Comparison of ENCODE assay signal across 1 cellular context in genomic region chr10:8063128-8063908, GRCh38.
TF ChIP-seq lines count a peak whose summit lies in the region.

No MANE protein-coding gene starts in this region.

TF ChIP-seq in H1, 55 proteins besides CTCF, POLR2A, EP300 and RAD21:
- TF ChIP-seq MAFK (IDR thresholded peaks at IDR 0.05; ENCODE audit: low read depth, low read length): no peak
- no peak for TF ChIP-seq BRCA1 (IDR thresholded peaks at IDR 0.05; ENCODE audit: low read depth, low read length)
- no peak for TF ChIP-seq KDM1A (IDR thresholded peaks at IDR 0.05; ENCODE audit: borderline replicate concordance, low read length)
- peak; percentile 69 for TF ChIP-seq EGR1 (IDR thresholded peaks at IDR 0.05; ENCODE audit: borderline replicate concordance, low read depth, low read length)
- peak; percentile 51; the same call in 1 of the 2 replicates for TF ChIP-seq TEAD4 (IDR thresholded peaks at IDR 0.05; ENCODE audit: low read depth, low read length)
- no peak for TF ChIP-seq NRF1 (IDR thresholded peaks at IDR 0.05; ENCODE audit: low read depth, low read length)
- TF ChIP-seq RBBP5 (IDR thresholded peaks at IDR 0.05; ENCODE audit: borderline replicate concordance, low read depth, low read length): no peak
- no peak for TF ChIP-seq TAF1 (IDR thresholded peaks at IDR 0.05; ENCODE audit: low read depth, low read length)
- no peak for TF ChIP-seq TBP (IDR thresholded peaks at IDR 0.05; ENCODE audit: low read depth, low read length)
- TF ChIP-seq CHD1 (IDR thresholded peaks at IDR 0.05; ENCODE audit: low read depth, low read length): no peak
- no peak for TF ChIP-seq SAP30 (IDR thresholded peaks at IDR 0.05; ENCODE audit: insufficient read depth, insufficient replicate concordance, low read length)
- no peak for TF ChIP-seq CREB1 (IDR thresholded peaks at IDR 0.05)
- no peak for TF ChIP-seq BACH1 (IDR thresholded peaks at IDR 0.05; ENCODE audit: low read length)
- no peak for TF ChIP-seq CHD2 (IDR thresholded peaks at IDR 0.05; ENCODE audit: low read length)
- no peak for TF ChIP-seq SIRT6 (IDR thresholded peaks at IDR 0.05; ENCODE audit: low read length)
- no peak for TF ChIP-seq JUN (IDR thresholded peaks at IDR 0.05; ENCODE audit: low read depth, low read length)
- no peak for TF ChIP-seq KDM4A (IDR thresholded peaks at IDR 0.05; ENCODE audit: low read depth, low read length, severe bottlenecking)
- no peak for TF ChIP-seq RNF2 (IDR thresholded peaks at IDR 0.05; ENCODE audit: borderline replicate concordance, low read depth, low read length, missing control alignments, poor library complexity, severe bottlenecking)
- no peak for TF ChIP-seq RXRA (IDR thresholded peaks at IDR 0.05; ENCODE audit: insufficient read depth, low read depth, low read length)
- peak; percentile 46; the same call in 1 of the 2 replicates for TF ChIP-seq SUZ12 (IDR thresholded peaks at IDR 0.05; ENCODE audit: low read length)
- TF ChIP-seq ZNF274 (IDR thresholded peaks at IDR 0.05; ENCODE audit: borderline replicate concordance, extremely low read depth, low read length): no peak
- no peak for TF ChIP-seq E2F6 (IDR thresholded peaks at IDR 0.05)
- no peak for TF ChIP-seq CBX8 (IDR thresholded peaks at IDR 0.05; ENCODE audit: borderline replicate concordance, low read depth, low read length)
- no peak for TF ChIP-seq KDM5A (IDR thresholded peaks at IDR 0.05; ENCODE audit: low read length)
- peak; percentile 12 for TF ChIP-seq EZH2 (IDR thresholded peaks at IDR 0.05; ENCODE audit: low read depth, low read length, severe bottlenecking)
- TF ChIP-seq MAX (IDR thresholded peaks at IDR 0.05): no peak
- TF ChIP-seq SIX5 (IDR thresholded peaks at IDR 0.05; ENCODE audit: low read depth, low read length): no peak
- TF ChIP-seq NANOG (IDR thresholded peaks at IDR 0.05; ENCODE audit: insufficient read depth, low read depth, low read length, poor library complexity, severe bottlenecking): peak; percentile 71
- TF ChIP-seq USF2 (IDR thresholded peaks at IDR 0.05; ENCODE audit: low read length): no peak; the same call in 1 of the 2 replicates
- no peak for TF ChIP-seq SP2 (IDR thresholded peaks at IDR 0.05; ENCODE audit: low read length)
- no peak for TF ChIP-seq HDAC6 (IDR thresholded peaks at IDR 0.05; ENCODE audit: low read depth, low read length)
- TF ChIP-seq ATF2 (IDR thresholded peaks at IDR 0.05; ENCODE audit: low read length): no peak
- no peak for TF ChIP-seq SRF (IDR thresholded peaks at IDR 0.05; ENCODE audit: low read depth, low read length)
- no peak for TF ChIP-seq JUND (IDR thresholded peaks at IDR 0.05; ENCODE audit: low read length)
- TF ChIP-seq GABPA (IDR thresholded peaks at IDR 0.05; ENCODE audit: borderline replicate concordance, insufficient read depth, low read length): no peak
- no peak for TF ChIP-seq RFX5 (IDR thresholded peaks at IDR 0.05; ENCODE audit: borderline replicate concordance, low read depth, low read length)
- TF ChIP-seq SIN3A (conservative IDR thresholded peaks at IDR 0.05 in 1 of 2, IDR thresholded peaks at IDR 0.05 in 1 of 2; ENCODE audit: low read depth in 1 of 2, low read length in 2 of 2): no peak
- TF ChIP-seq TCF12 (IDR thresholded peaks at IDR 0.05; ENCODE audit: low read depth, low read length): 0 out of 2 replicates have a peak, but pooled peaks have one; percentile 14
- no peak for TF ChIP-seq PHF8 (conservative IDR thresholded peaks at IDR 0.05; ENCODE audit: low read depth, low read length)
- no peak for TF ChIP-seq ATF3 (IDR thresholded peaks at IDR 0.05; ENCODE audit: insufficient read depth, low read depth, low read length)
- no peak for TF ChIP-seq CBX5 (IDR thresholded peaks at IDR 0.05; ENCODE audit: low read depth, low read length)
- TF ChIP-seq YY1 (IDR thresholded peaks at IDR 0.05; ENCODE audit: low read depth, low read length): no peak
- no peak for TF ChIP-seq BCL11A (IDR thresholded peaks at IDR 0.05; ENCODE audit: low read depth in 2 of 2, low read length in 2 of 2)
- TF ChIP-seq CHD7 (IDR thresholded peaks at IDR 0.05; ENCODE audit: insufficient replicate concordance, low read length): no peak
- no peak for TF ChIP-seq SP1 (IDR thresholded peaks at IDR 0.05; ENCODE audit: low read depth, low read length)
- TF ChIP-seq FOSL1 (IDR thresholded peaks at IDR 0.05; ENCODE audit: insufficient read depth, low read depth, low read length): no peak
- TF ChIP-seq CEBPB (IDR thresholded peaks at IDR 0.05; ENCODE audit: low read depth, low read length): no peak
- no peak for TF ChIP-seq ASH2L (IDR thresholded peaks at IDR 0.05; ENCODE audit: low read length)
- no peak for TF ChIP-seq POU5F1 (IDR thresholded peaks at IDR 0.05; ENCODE audit: low read depth, low read length)
- TF ChIP-seq GTF2F1 (IDR thresholded peaks at IDR 0.05; ENCODE audit: borderline replicate concordance, low read depth, low read length): no peak
- no peak for TF ChIP-seq SP4 (IDR thresholded peaks at IDR 0.05; ENCODE audit: low read length)
- no peak for TF ChIP-seq TAF7 (optimal IDR thresholded peaks at IDR 0.05; ENCODE audit: borderline replicate concordance, low read depth, low read length)
- TF ChIP-seq CTBP2 (IDR thresholded peaks at IDR 0.05; ENCODE audit: borderline replicate concordance, insufficient read depth, insufficient read length, low read length): no peak
- TF ChIP-seq HDAC2 (IDR thresholded peaks at IDR 0.05; ENCODE audit: borderline replicate concordance in 1 of 2, low read depth in 2 of 2, low read length in 2 of 2): 0 out of 4 replicates have a peak, but pooled peaks of 1 of the 2 experiments have one; percentile 61
- TF ChIP-seq POLR2AphosphoS5 (IDR thresholded peaks at IDR 0.05; ENCODE audit: low read depth, low read length): no peak
